In the genomic region with DNA sequence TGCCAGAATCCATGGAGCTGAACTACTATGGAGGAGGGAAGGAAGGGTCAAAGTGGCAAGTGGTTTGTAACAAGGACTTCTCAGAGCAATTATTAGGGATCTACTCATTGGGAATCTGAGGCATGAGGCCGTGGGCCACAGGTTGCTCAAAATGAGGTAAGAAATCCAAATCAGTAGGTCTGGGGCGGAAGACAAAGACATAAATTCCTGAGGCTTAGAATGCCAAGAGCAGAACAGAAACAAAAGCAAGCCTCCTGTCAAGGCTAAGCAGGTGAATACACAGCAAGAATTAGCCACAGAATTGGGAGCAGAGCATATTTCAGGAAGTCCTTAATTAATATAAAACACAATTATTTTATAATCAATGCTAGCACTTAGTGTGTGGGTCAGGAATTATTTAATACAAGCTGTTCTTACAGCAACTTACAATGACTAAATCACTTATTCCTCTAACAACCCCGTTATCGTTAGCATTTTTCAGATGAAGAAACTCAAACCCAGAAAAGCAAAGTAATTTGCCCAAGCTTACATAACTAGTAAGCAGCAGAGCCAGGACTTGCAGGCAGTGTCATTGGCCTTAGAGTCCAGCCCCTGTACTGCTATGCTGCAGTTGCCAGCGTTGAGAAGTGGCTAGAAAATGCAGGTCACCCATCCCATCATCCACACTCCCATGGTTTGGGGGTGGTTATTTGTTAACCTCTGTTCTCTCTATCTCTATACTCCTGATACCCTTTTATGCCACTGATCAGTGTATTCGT, we compare ENCODE assay signal across 15 cellular contexts. TPM values are rescaled to one million over a fixed set of nuclear protein-coding genes. Genes with fewer than 3 reads are reported as not detected.
"Had no signal": no experiment of that assay in that cellular context is flagged by ENCODE, and none has a peak within 500 bp of the region (broad histone marks: within the 10 kb centered on the region; RNA-seq: fewer than 3 reads in every experiment).

No MANE protein-coding gene starts in this region.

RNA-seq across cellular contexts. Expression of a gene that starts 40.3 kb away (rescaled TPM):
- total RNA-seq: osteoblast, renal cortical epithelial cell had no signal
- polyA plus RNA-seq: neural cell, psoas muscle had no signal

RNA-seq across cellular contexts. Expression of a gene that starts 53.7 kb away (rescaled TPM):
- total RNA-seq: natural killer cell, occipital lobe, osteoblast, progenitor cell of endocrine pancreas, psoas muscle, renal cortical epithelial cell, smooth muscle cell, suprapubic skin, transverse colon, upper lobe of right lung, urinary bladder had no signal
- polyA plus RNA-seq: naive thymus-derived CD4-positive, alpha-beta T cell; neural cell; ovary; psoas muscle; smooth muscle cell; spleen; urinary bladder had no signal
